8 cellular contexts compared by ENCODE assay signal in genomic region chr1:63773815-63774616, GRCh38. TPM values are rescaled to one million over a fixed set of nuclear protein-coding genes. Genes with fewer than 3 reads are reported as not detected.
DNase-seq lines count a peak whose midpoint lies in the region; ATAC-seq and TF ChIP-seq lines count a peak whose summit lies in the region.

ROR1 (plus strand) TSS chr1:63774017.

- TF ChIP-seq CTCF in C4-2B (conservative IDR thresholded peaks at IDR 0.05) (peak; percentile 89), ovary (IDR thresholded peaks at IDR 0.05) (peak; percentile 62 to 68 (median 63))

- H3K4me3 ChIP-seq in ovary: peak within 1 kb of the TSS; percentile 53

- intact Hi-C loops in cardiac septum (cut with DNase I): loop anchor here (2.0 to 5.0 kb wide), 5 partner anchors 72 to 468 kb away; no protein-coding TSS in a partner anchor
- intact Hi-C loops in ovary (cut with DNase I): loop anchor here in 3 of 4 donors (5.0 to 10.0 kb wide), 4 partner anchors 79 to 471 kb away; no protein-coding TSS in a partner anchor

- no peaks in the 10 kb centered on the region for H3K36me3 ChIP-seq in ovary

- no peaks in the 10 kb centered on the region for H3K9me3 ChIP-seq in ovary

- peaks cover 2% of the 10 kb centered on the region for H3K4me1 ChIP-seq in ovary (ENCODE audit: insufficient read depth)

- 0 to 1% (median 1%) methylated on average over 66 to 99 of the region's 99 CpGs for WGBS in ovary, 3 donors

- no peak for TF ChIP-seq POLR2A in ovary (IDR thresholded peaks at IDR 0.05)

- peak within 1 kb of the TSS; percentile 56 for H3K27ac ChIP-seq in C4-2B
- peak within 1 kb of the TSS; percentile 42 to 78 for H3K27ac ChIP-seq in ovary

- TF ChIP-seq EP300 in ovary (IDR thresholded peaks at IDR 0.05): no peak

- H3K27me3 ChIP-seq in ovary: no peaks in the 10 kb centered on the region

- DNase-seq in HuH-7 (ENCODE audit: low spot score) (peak; percentile 92), RPMI7951 (ENCODE audit: low read depth) (peak; percentile 85), amniotic epithelial cell (ENCODE audit: low read depth) (peak; percentile 76), cardiac septum (ENCODE audit: low spot score) (peak; percentile 93), ovary (peak; percentile 83 to 90 (median 85)), ureter (ENCODE audit: low spot score) (peak; percentile 91)

- peak; percentile 65 for ATAC-seq in GM19463 (IDR thresholded peaks at IDR 0.05; ENCODE audit: unreplicated experiment)

RNA-seq across cellular contexts. Expression of gene ROR1, which starts in this region (rescaled TPM):
- 9.0 and 10.5 TPM in 2 replicates for total RNA-seq in RPMI7951 (2014; rRNA removed; shearing (Covaris generic))
- total RNA-seq in cardiac septum (34.8 TPM), ovary (10 to 100 TPM in 6 of 7 donors, 1 to 10 TPM in 1; 8.7 to 26.1 (median 17.5) TPM), ureter (6.2 TPM)
- polyA plus RNA-seq in ovary: 10 to 100 TPM in 1 of 2 donors, 1 to 10 TPM in 1; 3.0 to 11.4 TPM

Comparison
In these comparisons a context has a peak if more than half of its experiments do, and no peak if none do; other contexts are left out.
1. Peak in every context shown above with its lines: DNase-seq, ATAC-seq, H3K4me3 ChIP-seq and H3K27ac ChIP-seq.